12 cellular contexts compared by ENCODE assay signal in the genomic region with DNA sequence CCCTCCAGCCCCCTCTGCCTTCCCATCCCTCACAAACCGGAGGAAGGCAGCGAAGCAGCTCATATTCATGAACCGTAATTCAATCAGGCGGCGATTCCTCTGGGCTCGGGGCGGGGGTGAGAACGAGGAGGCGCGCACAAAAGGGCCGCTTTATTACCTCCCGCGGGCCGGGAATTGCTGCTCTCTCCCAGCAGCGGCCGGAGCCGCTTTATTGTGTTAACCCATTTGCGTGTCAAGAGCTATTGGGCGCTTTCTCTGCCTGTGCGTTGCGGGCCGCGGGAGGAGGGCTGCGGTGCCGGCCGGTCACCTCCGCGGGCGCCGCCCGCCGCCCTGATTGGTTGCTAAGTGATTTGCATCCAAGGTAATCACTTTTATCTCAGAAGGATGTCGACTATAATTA. TPM values are rescaled to one million over a fixed set of nuclear protein-coding genes. Genes with fewer than 3 reads are reported as not detected.
DNase-seq lines count a peak whose midpoint lies in the region; ATAC-seq and TF ChIP-seq lines count a peak whose summit lies in the region.
"Had no signal": no experiment of that assay in that cellular context is flagged by ENCODE, and none has a peak within 500 bp of the region (broad histone marks: within the 10 kb centered on the region; RNA-seq: fewer than 3 reads in every experiment).

No MANE protein-coding gene starts in this region.

- TF ChIP-seq POLR2A in vagina (IDR thresholded peaks at IDR 0.05) = no peak
- no peak for TF ChIP-seq POLR2A in lower leg skin (IDR thresholded peaks at IDR 0.05)

- peaks cover 38% of the 10 kb centered on the region for H3K27me3 Mint-ChIP-seq in nephron (ENCODE audit: low read depth)

- peak overlapping the region; percentile 31 for H3K27ac ChIP-seq in caudate nucleus (ENCODE audit: low read depth, low read length)
- H3K27ac ChIP-seq in vagina = no peak overlapping the region
- H3K27ac ChIP-seq: sigmoid colon had no signal

- DNase-seq in DMS79 treated with DMSO at 0.1 percent for 48 hours (lab: John Stamatoyannopoulos, UW) = peak; percentile 34
- peak; percentile 75 for DNase-seq in NCI-H146 treated with DMSO at 0.1 percent for 48 hours (lab: John Stamatoyannopoulos, UW; ENCODE audit: unreplicated experiment)
- peak in 40 of 61 donors; percentile 16 to 79 (median 42) for DNase-seq in caudate nucleus (lab: John Stamatoyannopoulos, UW)
- DNase-seq in vagina (ENCODE audit: extremely low spot score in 2 of 2) = no peak
- DNase-seq in lower leg skin (ENCODE audit: low spot score in 2 of 2) = no peak
- DNase-seq: activated naive CD8-positive, alpha-beta T cell treated with anti-CD3 and anti-CD28 coated beads, Interleukin-2, amount 10 ng/mL, durations not matched to agents 7 days and 5 days; sigmoid colon had no signal

- peaks cover 17% of the 10 kb centered on the region for H3K4me1 ChIP-seq in vagina

- H3K36me3 ChIP-seq in vagina = no peaks in the 10 kb centered on the region
- H3K36me3 ChIP-seq: sigmoid colon had no signal

- H3K4me3 ChIP-seq in vagina (no peak overlapping the region), lower leg skin (ENCODE audit: low read depth, poor library complexity, severe bottlenecking) (no peak overlapping the region)
- H3K4me3 ChIP-seq: mucosa of descending colon, sigmoid colon had no signal

- ATAC-seq in GM19023 (IDR thresholded peaks at IDR 0.05; ENCODE audit: unreplicated experiment) (no peak), GM19455 (IDR thresholded peaks at IDR 0.05; ENCODE audit: unreplicated experiment) (no peak)
- ATAC-seq: mucosa of descending colon had no signal

- peaks cover 55% of the 10 kb centered on the region for H3K4me1 Mint-ChIP-seq in nephron

- H3K9me3 ChIP-seq in vagina = no peaks in the 10 kb centered on the region
- H3K9me3 ChIP-seq: mucosa of descending colon, sigmoid colon had no signal

- H3K4me3 Mint-ChIP-seq in nephron = peak overlapping the region in 2 of 3 experiments; percentile 40 to 54
- H3K4me3 Mint-ChIP-seq: activated naive CD8-positive, alpha-beta T cell treated with anti-CD3 and anti-CD28 coated beads, Interleukin-2, amount 10 ng/mL, durations not matched to agents 7 days and 5 days had no signal

- intact Hi-C loops in vagina (cut with DNase I) (no loop called here), lower leg skin (cut with DNase I; ENCODE audit: low total_unique reads) (no loop called here)

- 22 to 24% methylated on average over 33 of the region's 33 CpGs for WGBS in lower leg skin, 2 donors

- H3K36me3 Mint-ChIP-seq in nephron (ENCODE audit: low read depth) = no peaks in the 10 kb centered on the region
- H3K36me3 Mint-ChIP-seq: activated naive CD8-positive, alpha-beta T cell treated with anti-CD3 and anti-CD28 coated beads, Interleukin-2, amount 10 ng/mL, durations not matched to agents 7 days and 5 days; CD14-positive monocyte had no signal

- TF ChIP-seq CTCF in nephron (IDR thresholded peaks at IDR 0.05; ENCODE audit: unreplicated experiment in 3 of 3) (no peak), vagina (IDR thresholded peaks at IDR 0.05) (no peak), lower leg skin (IDR thresholded peaks at IDR 0.05) (no peak)

- H3K27me3 ChIP-seq in vagina = no peaks in the 10 kb centered on the region

- H3K9me3 Mint-ChIP-seq in nephron = no peaks in the 10 kb centered on the region
- H3K9me3 Mint-ChIP-seq: activated naive CD8-positive, alpha-beta T cell treated with anti-CD3 and anti-CD28 coated beads, Interleukin-2, amount 10 ng/mL, durations not matched to agents 7 days and 5 days had no signal

- H3K27ac Mint-ChIP-seq in nephron = no peak overlapping the region
- H3K27ac Mint-ChIP-seq: activated naive CD8-positive, alpha-beta T cell treated with anti-CD3 and anti-CD28 coated beads, Interleukin-2, amount 10 ng/mL, durations not matched to agents 7 days and 5 days had no signal

RNA-seq across cellular contexts. Expression of a gene that starts 4.8 kb away (rescaled TPM):
- total RNA-seq in vagina (1.5 TPM), lower leg skin (1 to 10 TPM; 4.8 to 7.2 (median 6.1) TPM)

Comparison
In these comparisons a context has a peak if more than half of its experiments do, and no peak if none do; other contexts are left out.
1. DNase-seq: peak in DMS79 treated with DMSO at 0.1 percent for 48 hours (single experiment), NCI-H146 treated with DMSO at 0.1 percent for 48 hours (single experiment) and caudate nucleus (40 of 61); none in vagina (0 of 2) and lower leg skin (0 of 2).